23 cellular contexts compared by ENCODE assay signal in the genomic region with DNA sequence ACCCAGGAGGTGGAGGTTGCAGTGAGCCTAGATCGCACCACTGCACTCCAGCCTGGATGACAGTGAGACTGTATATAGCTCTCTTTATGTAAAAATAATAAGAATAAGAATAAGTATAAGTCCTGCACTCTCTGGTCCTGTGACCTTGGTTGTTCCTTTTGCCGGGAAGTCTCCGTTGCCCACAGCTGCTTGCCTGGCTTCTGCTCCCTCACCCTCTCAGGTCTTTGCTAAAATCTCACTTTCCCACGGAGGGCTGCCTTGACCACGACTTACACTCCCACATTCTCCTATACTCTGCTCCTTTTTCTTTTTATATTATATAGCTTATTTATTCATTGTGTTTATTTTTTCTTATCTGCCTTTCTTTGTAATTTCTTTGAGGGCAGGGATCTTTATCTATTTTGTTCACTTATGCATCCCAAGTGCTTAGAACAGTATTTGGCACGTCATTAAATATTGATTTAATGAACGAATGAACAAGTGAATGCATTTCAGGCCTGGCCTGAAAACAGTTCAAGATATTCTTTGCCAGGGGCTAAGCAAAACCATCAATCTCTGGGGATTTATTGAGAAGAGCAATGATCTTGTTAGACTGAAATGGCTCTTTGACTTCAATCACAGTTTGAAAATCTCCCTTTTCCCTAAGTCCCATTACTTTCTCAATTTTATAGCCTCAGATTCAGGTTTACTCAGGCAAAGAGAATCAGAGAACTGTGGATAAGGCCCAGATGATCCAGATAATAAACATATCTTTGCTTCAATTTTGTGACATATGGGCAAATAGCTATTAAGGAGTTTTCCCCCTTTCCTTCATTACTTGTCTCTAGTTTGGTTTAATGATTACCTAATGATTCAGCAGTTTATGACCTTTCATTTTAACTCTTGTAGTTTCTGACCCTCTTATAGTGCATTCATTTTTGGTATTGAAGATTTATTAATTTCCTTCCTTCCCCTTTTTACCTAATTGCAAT.
A peak's percentile ranks its signal among the peaks of the same experiment; 100 is the strongest.
DNase-seq lines count a peak whose midpoint lies in the region; ATAC-seq, FAIRE-seq and TF ChIP-seq lines count a peak whose summit lies in the region.
"Had no signal": no experiment of that assay in that cellular context is flagged by ENCODE, and none has a peak within 500 bp of the region (broad histone marks: within the 10 kb centered on the region; RNA-seq: fewer than 3 reads in every experiment).

No MANE protein-coding gene starts in this region.

- peak; percentile 61 for FAIRE-seq in D721Med (lab: Jason Lieb, UNC)
- FAIRE-seq: bronchial epithelial cell had no signal

- peaks cover 9% of the 10 kb centered on the region for H3K4me1 ChIP-seq in endodermal cell (ENCODE audit: control insufficient read depth, insufficient read depth, low read length)
- H3K4me1 ChIP-seq: vagina had no signal

- H3K4me3 Mint-ChIP-seq in endodermal cell = no peak overlapping the region
- peak overlapping the region; percentile 38 for H3K4me3 Mint-ChIP-seq in nephron progenitor cell
- H3K4me3 Mint-ChIP-seq: activated CD4-positive, alpha-beta T cell treated with anti-CD3 and anti-CD28 coated beads for 36 hours; activated naive CD8-positive, alpha-beta T cell treated with anti-CD3 and anti-CD28 coated beads, Interleukin-2, amount 50 U/mL, for 24 hours had no signal

- H3K36me3 Mint-ChIP-seq in endodermal cell (ENCODE audit: low read depth) (no peaks in the 10 kb centered on the region), nephron progenitor cell (ENCODE audit: low read depth) (peaks cover 5% of the 10 kb centered on the region)
- H3K36me3 Mint-ChIP-seq: CD4-positive, alpha-beta memory T cell had no signal

- no peaks in the 10 kb centered on the region for H3K9me3 ChIP-seq in endodermal cell (ENCODE audit: control insufficient read depth, low read length)
- H3K9me3 ChIP-seq: vagina had no signal

- H3K9ac ChIP-seq in endodermal cell (ENCODE audit: extremely low read depth, low read length, poor library complexity, severe bottlenecking) = no peak overlapping the region

- intact Hi-C loops in posterior vena cava (cut with DNase I) = no loop called here

- TF ChIP-seq CTCF in D721Med (IDR thresholded peaks at IDR 0.05; ENCODE audit: insufficient read depth, missing control alignments) (no peak), endodermal cell (conservative IDR thresholded peaks at IDR 0.05) (no peak), nephron progenitor cell (IDR thresholded peaks at IDR 0.05) (no peak)

- H3K27ac ChIP-seq in endodermal cell (ENCODE audit: low read depth, low read length) = no peak overlapping the region
- H3K27ac ChIP-seq: PC-9, vagina had no signal

- H3K9me3 Mint-ChIP-seq in endodermal cell = no peaks in the 10 kb centered on the region
- H3K9me3 Mint-ChIP-seq in nephron progenitor cell = no peaks in the 10 kb centered on the region
- H3K9me3 Mint-ChIP-seq: activated naive CD8-positive, alpha-beta T cell treated with anti-CD3 and anti-CD28 coated beads, Interleukin-2, amount 50 U/mL, for 24 hours had no signal

- WGBS in endodermal cell (ENCODE audit: insufficient coverage in 1 of 2, insufficient read length in 1 of 2), 2 experiments = 88 to 95% methylated on average over 2 to 6 of the region's 7 CpGs

- no peak overlapping the region for H3K4me3 ChIP-seq in endodermal cell (ENCODE audit: low read length)
- H3K4me3 ChIP-seq: PC-9, vagina had no signal

- no peaks in the 10 kb centered on the region for H3K27me3 ChIP-seq in endodermal cell (ENCODE audit: control insufficient read depth, insufficient read depth, low read length, poor library complexity, severe bottlenecking)
- H3K27me3 ChIP-seq: vagina had no signal

- ATAC-seq in HG03442 (IDR thresholded peaks at IDR 0.05; ENCODE audit: unreplicated experiment) (no peak), HG02798 (IDR thresholded peaks at IDR 0.05; ENCODE audit: poor library complexity, unreplicated experiment) (no peak), HG03135 (IDR thresholded peaks at IDR 0.05; ENCODE audit: unreplicated experiment) (no peak)
- ATAC-seq: activated CD4-positive, alpha-beta T cell treated with anti-CD3 and anti-CD28 coated beads for 36 hours; activated naive CD8-positive, alpha-beta T cell treated with anti-CD3 and anti-CD28 coated beads, Interleukin-2, amount 50 U/mL, for 24 hours had no signal

- H3K4me1 Mint-ChIP-seq in endodermal cell (peaks cover 17% of the 10 kb centered on the region), nephron progenitor cell (peaks cover 82% of the 10 kb centered on the region)

- H3K27me3 Mint-ChIP-seq in endodermal cell (ENCODE audit: insufficient read depth) (no peaks in the 10 kb centered on the region), nephron progenitor cell (ENCODE audit: low read depth, poor library complexity) (peaks cover 3% of the 10 kb centered on the region)

- H3K36me3 ChIP-seq in endodermal cell (ENCODE audit: control insufficient read depth, insufficient read depth, low read length) = no peaks in the 10 kb centered on the region
- H3K36me3 ChIP-seq: vagina had no signal

- DNase-seq in D721Med (ENCODE audit: insufficient read length, low spot score) = no peak
- DNase-seq in LoVo (ENCODE audit: low spot score) = peak; percentile 65
- DNase-seq in endodermal cell = no peak
- DNase-seq in nephron progenitor cell = no peak
- DNase-seq in posterior vena cava (ENCODE audit: low spot score) = no peak
- DNase-seq: activated CD4-positive, alpha-beta T cell treated with anti-CD3 and anti-CD28 coated beads for 36 hours; activated CD8-positive, alpha-beta memory T cell treated with anti-CD3 and anti-CD28 coated beads, Interleukin-2, amount 50 U/mL, for 4 hours; activated effector memory CD4-positive, alpha-beta T cell treated with Interleukin-2 at 50 U/mL for 16 hours; activated naive CD8-positive, alpha-beta T cell treated with anti-CD3 and anti-CD28 coated beads, Interleukin-2, amount 50 U/mL, for 24 hours; CD4-positive, alpha-beta memory T cell; DND-41; hippocampal formation; islet precursor cell; NCI-H1436; NCI-H2171 treated with DMSO at 0.1 percent for 48 hours; NCI-H748 treated with DMSO at 0.1 percent for 48 hours; PC-9; stimulated activated CD8-positive, alpha-beta memory T cell treated with anti-CD3 and anti-CD28 coated beads, Interleukin-4, amount 100 ng/mL, for 48 hours had no signal

- H3K27ac Mint-ChIP-seq in endodermal cell (peak overlapping the region; percentile 76), nephron progenitor cell (peak overlapping the region; percentile 92)
- H3K27ac Mint-ChIP-seq: activated CD4-positive, alpha-beta T cell treated with anti-CD3 and anti-CD28 coated beads for 36 hours; activated naive CD8-positive, alpha-beta T cell treated with anti-CD3 and anti-CD28 coated beads, Interleukin-2, amount 50 U/mL, for 24 hours; CD4-positive, alpha-beta memory T cell had no signal
